1 cellular context compared by ENCODE assay signal in genomic region chr2:190880374-190881073, GRCh38.
TF ChIP-seq lines count a peak whose summit lies in the region.

Gene GLS (plus strand): TSS chr2:190880821. CDS start chr2:190881085, 264 bp downstream.

TF ChIP-seq in K562, 482 proteins besides CTCF, POLR2A, EP300 and RAD21 (continued from another document):
- TF ChIP-seq PRDM10 (IDR thresholded peaks at IDR 0.05; ENCODE audit: partially characterized antibody), result peak; percentile 46
- TF ChIP-seq HOXB6 (CRISPR knock-in tag; IDR thresholded peaks at IDR 0.05; ENCODE audit: borderline replicate concordance), result no peak
- TF ChIP-seq MLX (CRISPR knock-in tag; conservative IDR thresholded peaks at IDR 0.05), result no peak
- TF ChIP-seq KDM4B (IDR thresholded peaks at IDR 0.05; ENCODE audit: borderline replicate concordance in 2 of 2, low read depth in 1 of 2), result 0 out of 4 replicates have a peak, but pooled peaks of 1 of the 2 experiments have one; percentile 17
- TF ChIP-seq CTBP1 (IDR thresholded peaks at IDR 0.05; ENCODE audit: borderline replicate concordance), result peak; percentile 9; the same call in 1 of the 2 replicates
- 0 out of 2 replicates have a peak, but pooled peaks have one; percentile 17 for TF ChIP-seq HDAC2 (IDR thresholded peaks at IDR 0.05)
- peak; percentile 98 for TF ChIP-seq TBP (optimal IDR thresholded peaks at IDR 0.05; ENCODE audit: low read depth, low read length)
- peak; percentile 86 for TF ChIP-seq HNRNPLL (IDR thresholded peaks at IDR 0.05; ENCODE audit: low read depth, low read length, poor library complexity, severe bottlenecking)
- no peak for TF ChIP-seq PBX2 (CRISPR knock-in tag; IDR thresholded peaks at IDR 0.05; ENCODE audit: low read depth)
- peak; percentile 73 for TF ChIP-seq PBX2 (tag; conservative IDR thresholded peaks at IDR 0.05; ENCODE audit: low read depth)
- TF ChIP-seq ARID4B (CRISPR knock-in tag; IDR thresholded peaks at IDR 0.05), result peak; percentile 12; the same call in 1 of the 2 replicates
- 0 out of 4 replicates have a peak, but pooled peaks of 1 of the 2 experiments have one; percentile 11 for TF ChIP-seq MLLT1 (IDR thresholded peaks at IDR 0.05)
- TF ChIP-seq CHD1 (IDR thresholded peaks at IDR 0.05; ENCODE audit: low read length), result no peak
- no peak for TF ChIP-seq ZNF197 (CRISPR knock-in tag; IDR thresholded peaks at IDR 0.05; ENCODE audit: low read depth)
- TF ChIP-seq GATAD2B (IDR thresholded peaks at IDR 0.05; ENCODE audit: borderline replicate concordance), result no peak
- TF ChIP-seq HDAC3 (IDR thresholded peaks at IDR 0.05; ENCODE audit: borderline replicate concordance, partially characterized antibody), result no peak
- TF ChIP-seq NEUROD1 (IDR thresholded peaks at IDR 0.05; ENCODE audit: borderline replicate concordance, low read depth, low read length, partially characterized antibody), result peak; percentile 13
- TF ChIP-seq PKNOX1 (IDR thresholded peaks at IDR 0.05), result peak; percentile 97
- no peak for TF ChIP-seq TARDBP (IDR thresholded peaks at IDR 0.05)
- peak; percentile 84 for TF ChIP-seq VEZF1 (CRISPR knock-in tag; IDR thresholded peaks at IDR 0.05)
- TF ChIP-seq TRIM25 (IDR thresholded peaks at IDR 0.05; ENCODE audit: borderline replicate concordance), result no peak
- TF ChIP-seq MAZ (CRISPR knock-in tag; conservative IDR thresholded peaks at IDR 0.05 in 1 of 2, IDR thresholded peaks at IDR 0.05 in 1 of 2), result peak; percentile 58 to 75
- no peak for TF ChIP-seq NR3C1 (CRISPR knock-in tag; IDR thresholded peaks at IDR 0.05)
- TF ChIP-seq FOXJ2 (tag; IDR thresholded peaks at IDR 0.05), result peak; percentile 52; the same call in 1 of the 2 replicates
- peak; percentile 92 for TF ChIP-seq TAF1 (IDR thresholded peaks at IDR 0.05; ENCODE audit: control insufficient read depth, extremely low read depth, insufficient read depth, low read length, severe bottlenecking)
- no peak for TF ChIP-seq YBX1 (IDR thresholded peaks at IDR 0.05)
- peak; percentile 48; the same call in 1 of the 2 replicates for TF ChIP-seq TFAP4 (CRISPR knock-in tag; IDR thresholded peaks at IDR 0.05; ENCODE audit: borderline replicate concordance)
- TF ChIP-seq DPF2 (IDR thresholded peaks at IDR 0.05), result 0 out of 2 replicates have a peak, but pooled peaks have one; percentile 55
- TF ChIP-seq THAP7 (CRISPR knock-in tag; IDR thresholded peaks at IDR 0.05), result no peak
- TF ChIP-seq CBFB (CRISPR knock-in tag; IDR thresholded peaks at IDR 0.05), result no peak
- TF ChIP-seq JUN (IDR thresholded peaks at IDR 0.05; ENCODE audit: borderline replicate concordance, low read depth, low read length), result peak; percentile 10; the same call in 1 of the 2 replicates
- no peak for TF ChIP-seq JUN (CRISPR knock-in tag; IDR thresholded peaks at IDR 0.05; ENCODE audit: borderline replicate concordance)
- peak; percentile 59 for TF ChIP-seq SP1 (CRISPR knock-in tag; IDR thresholded peaks at IDR 0.05)
- no peak for TF ChIP-seq ERF (CRISPR knock-in tag; IDR thresholded peaks at IDR 0.05)
- TF ChIP-seq CHD2 (IDR thresholded peaks at IDR 0.05; ENCODE audit: low read depth, low read length), result peak; percentile 54; the same call in 1 of the 2 replicates
- TF ChIP-seq KAT8 (IDR thresholded peaks at IDR 0.05; ENCODE audit: low read depth), result no peak
TF ChIP-seq in K562: peak in this region for 82.
